Comparison of ENCODE assay signal across 8 cellular contexts in genomic region chr3:127915115-127915936, GRCh38. TPM values are rescaled to one million over a fixed set of nuclear protein-coding genes. Genes with fewer than 3 reads are reported as not detected.
DNase-seq lines count a peak whose midpoint lies in the region; ATAC-seq and TF ChIP-seq lines count a peak whose summit lies in the region.

A gene with protein sequence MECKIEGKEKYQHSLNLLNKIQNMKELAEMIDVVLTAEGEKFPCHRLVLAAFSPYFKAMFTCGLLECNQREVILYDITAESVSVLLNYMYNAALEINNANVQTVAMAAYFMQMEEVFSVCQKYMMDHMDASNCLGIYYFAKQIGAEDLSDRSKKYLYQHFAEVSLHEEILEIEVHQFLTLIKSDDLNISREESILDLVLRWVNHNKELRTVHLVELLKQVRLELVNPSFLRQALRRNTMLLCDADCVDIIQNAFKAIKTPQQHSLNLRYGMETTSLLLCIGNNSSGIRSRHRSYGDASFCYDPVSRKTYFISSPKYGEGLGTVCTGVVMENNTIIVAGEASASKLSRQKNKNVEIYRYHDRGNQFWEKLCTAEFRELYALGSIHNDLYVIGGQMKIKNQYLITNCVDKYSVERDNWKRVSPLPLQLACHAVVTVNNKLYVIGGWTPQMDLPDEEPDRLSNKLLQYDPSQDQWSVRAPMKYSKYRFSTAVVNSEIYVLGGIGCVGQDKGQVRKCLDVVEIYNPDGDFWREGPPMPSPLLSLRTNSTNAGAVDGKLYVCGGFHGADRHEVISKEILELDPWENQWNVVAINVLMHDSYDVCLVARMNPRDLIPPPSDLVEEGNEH (plus strand): TSS chr3:127915232. CDS start chr3:127923062, 7,830 bp downstream.

- H3K27ac ChIP-seq in RWPE2 (ENCODE audit: poor library complexity, severe bottlenecking) (no peak within 1 kb of the TSS), osteoblast (ENCODE audit: low read depth, low read length) (no peak within 1 kb of the TSS)

- TF ChIP-seq CTCF in RWPE2 (IDR thresholded peaks at IDR 0.05; ENCODE audit: poor library complexity, severe bottlenecking) (no peak), osteoblast (IDR thresholded peaks at IDR 0.05; ENCODE audit: extremely low read depth, low read depth, low read length) (no peak)

- peak within 1 kb of the TSS; percentile 84 for H3K4me2 ChIP-seq in osteoblast (ENCODE audit: insufficient read depth, low read length)

- H3K36me3 ChIP-seq in RWPE2 (ENCODE audit: low read depth) (no peaks in the 10 kb centered on the region), osteoblast (ENCODE audit: insufficient read depth, low read length) (no peaks in the 10 kb centered on the region)

- no peaks in the 10 kb centered on the region for H3K4me1 ChIP-seq in RWPE2 (ENCODE audit: insufficient read depth, poor library complexity, severe bottlenecking)
- peaks cover 9% of the 10 kb centered on the region for H3K4me1 ChIP-seq in osteoblast (ENCODE audit: insufficient read depth, low read length)

- peak within 1 kb of the TSS; percentile 51 for H2AFZ ChIP-seq in osteoblast (ENCODE audit: low read length)

- DNase-seq in C1 segment of cervical spinal cord (lab: John Stamatoyannopoulos, UW) (peak in 8 of 14 donors; percentile 7 to 82 (median 38)), RWPE2 (ENCODE audit: low spot score) (no peak), germinal center (ENCODE audit: low spot score) (peak; percentile 11), osteoblast (ENCODE audit: insufficient read length, low spot score, missing footprints) (peak; percentile 59), KG1 (lab: John Stamatoyannopoulos, UW) (no peak), islet precursor cell (no peak), GF-D8 (lab: John Stamatoyannopoulos, UW) (no peak)

- H3K9me3 ChIP-seq in RWPE2 (ENCODE audit: severe bottlenecking) (no peaks in the 10 kb centered on the region), osteoblast (ENCODE audit: low read depth, low read length) (no peaks in the 10 kb centered on the region)

- ATAC-seq in RWPE2 (ENCODE audit: low read depth) (no peak), GM18909 (IDR thresholded peaks at IDR 0.05; ENCODE audit: poor library complexity, unreplicated experiment) (no peak)

- H3K4me3 ChIP-seq in RWPE2 (ENCODE audit: severe bottlenecking) (peak within 1 kb of the TSS; percentile 19), osteoblast (ENCODE audit: insufficient read depth, low read length) (peak within 1 kb of the TSS; percentile 64)

- H3K27me3 ChIP-seq in RWPE2 (ENCODE audit: insufficient read depth, poor library complexity, severe bottlenecking) (no peaks in the 10 kb centered on the region), osteoblast (ENCODE audit: insufficient read depth, low read length) (peaks cover 67% of the 10 kb centered on the region)

- H4K20me1 ChIP-seq in osteoblast (ENCODE audit: insufficient read depth, low read length) = no peaks in the 10 kb centered on the region

- H3K79me2 ChIP-seq in osteoblast (ENCODE audit: insufficient read depth, low read length) = no peaks in the 10 kb centered on the region

RNA-seq across cellular contexts. Expression of the gene that starts here (rescaled TPM):
- total RNA-seq in osteoblast = not detected in 2 replicates

Comparison
In these comparisons a context has a peak if more than half of its experiments do, and no peak if none do; other contexts are left out.
1. Peak in DNase-seq, H3K4me3 ChIP-seq and H3K4me2 ChIP-seq in osteoblast; RNA of the gene not detected or under 1 TPM.
2. DNase-seq: peak in C1 segment of cervical spinal cord (8 of 14) and germinal center (single experiment); none in RWPE2 (single experiment), KG1 (single experiment), islet precursor cell (single experiment) and GF-D8 (single experiment).